19 cellular contexts compared by ENCODE assay signal in the genomic region with DNA sequence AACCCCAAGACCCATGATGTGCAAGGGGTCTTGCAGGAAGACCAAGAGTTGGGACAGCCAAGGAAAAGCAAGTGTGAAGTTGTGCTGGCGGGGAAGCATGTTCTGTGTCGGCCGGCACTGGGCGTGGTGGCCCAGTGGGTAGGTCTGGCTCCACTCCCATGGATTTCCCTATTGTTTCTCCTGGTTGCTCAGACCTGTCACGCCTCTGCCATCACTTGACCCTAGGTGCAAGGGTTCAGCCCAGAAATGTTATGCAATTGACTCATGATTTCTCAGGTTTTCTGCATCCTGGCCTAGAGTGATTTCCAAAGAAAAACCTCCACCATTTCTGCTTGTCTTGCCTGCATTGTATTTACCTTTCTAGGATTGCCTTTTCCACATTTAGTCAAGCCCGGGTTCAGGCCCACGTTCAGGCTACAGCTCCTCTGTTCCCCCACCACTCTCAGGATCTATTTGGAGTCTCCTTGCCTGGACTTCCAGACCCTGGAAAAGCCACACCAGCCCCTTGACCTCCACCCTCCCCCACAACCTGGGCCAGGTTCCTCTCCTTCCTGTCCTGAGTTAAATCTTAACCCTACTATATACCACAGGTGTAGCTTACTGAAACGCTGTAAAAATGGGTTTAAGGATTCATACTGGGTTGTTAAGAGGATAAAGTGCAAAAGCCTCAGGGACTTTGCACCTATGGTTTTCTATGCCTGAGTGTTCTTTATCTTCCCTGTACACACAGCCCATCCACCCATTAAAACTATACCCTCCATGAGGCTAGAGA. TPM values are rescaled to one million over a fixed set of nuclear protein-coding genes. Genes with fewer than 3 reads are reported as not detected.
A peak's percentile ranks its signal among the peaks of the same experiment; 100 is the strongest.
DNase-seq lines count a peak whose midpoint lies in the region; TF ChIP-seq lines count a peak whose summit lies in the region.
"Had no signal": no experiment of that assay in that cellular context is flagged by ENCODE, and none has a peak within 500 bp of the region (broad histone marks: within the 10 kb centered on the region; RNA-seq: fewer than 3 reads in every experiment).

No MANE protein-coding gene starts in this region.

- H3K27ac ChIP-seq in colonic mucosa: peak overlapping the region; percentile 68
- no peak overlapping the region for H3K27ac ChIP-seq in thyroid gland
- H3K27ac ChIP-seq: C4-2B, PC-9, SK-N-MC had no signal

- no peaks in the 10 kb centered on the region for H3K36me3 ChIP-seq in colonic mucosa
- H3K36me3 ChIP-seq in thyroid gland: no peaks in the 10 kb centered on the region

- TF ChIP-seq CTCF in colonic mucosa (IDR thresholded peaks at IDR 0.05) (no peak), thyroid gland (IDR thresholded peaks at IDR 0.05) (no peak)

- DNase-seq in LoVo (ENCODE audit: low spot score) (peak; percentile 20), colonic mucosa (peak; percentile 82), kidney tubule cell (ENCODE audit: low spot score) (peak; percentile 37), renal cortical epithelial cell (ENCODE audit: low read depth) (peak; percentile 58), NK-92 (lab: John Stamatoyannopoulos, UW; ENCODE audit: unreplicated experiment) (no peak), thyroid gland (no peak), HT-29 (ENCODE audit: low spot score) (no peak)
- DNase-seq: DMS153, NCI-H1417, NCI-H2029, NCI-H2171, NCI-H446 treated with DMSO at 0.1 percent for 48 hours, NCI-H748 treated with DMSO at 0.1 percent for 48 hours, Right ventricle myocardium superior had no signal

- H3K4me1 ChIP-seq in colonic mucosa (no peaks in the 10 kb centered on the region), thyroid gland (peaks cover 6 to 10% of the 10 kb centered on the region in 2 donors)

- no peaks in the 10 kb centered on the region for H3K9me3 ChIP-seq in colonic mucosa
- no peaks in the 10 kb centered on the region for H3K9me3 ChIP-seq in thyroid gland

- H3K9ac ChIP-seq in colonic mucosa (ENCODE audit: low read depth in 2 of 2, low read length in 2 of 2): no peak overlapping the region

- H3K4me3 ChIP-seq in colonic mucosa (no peak overlapping the region), thyroid gland (replicated peaks in 1 of 3) (no peak overlapping the region)
- H3K4me3 ChIP-seq: PC-9, SK-N-MC had no signal

- TF ChIP-seq POLR2A in thyroid gland (IDR thresholded peaks at IDR 0.05): no peak

- intact Hi-C loops in colonic mucosa (cut with DNase I): no loop called here
- intact Hi-C loops in thyroid gland (cut with DNase I): no loop called here

- 93 to 95% methylated on average over 8 of the region's 8 CpGs for WGBS in thyroid gland, 2 donors

- no peaks in the 10 kb centered on the region for H3K27me3 ChIP-seq in colonic mucosa
- no peaks in the 10 kb centered on the region for H3K27me3 ChIP-seq in thyroid gland

RNA-seq across cellular contexts. Expression of gene FOLR1, which starts 17.5 kb away (rescaled TPM):
- total RNA-seq in colonic mucosa (under 1 TPM in 1 of 2 donors, not detected in 1; 0.59 TPM), renal cortical epithelial cell (23.3 and 108 TPM in 2 replicates), thyroid gland (10 to 100 TPM in 3 of 4 donors, 1 to 10 TPM in 1; 5.5 to 64.9 (median 36.3) TPM)
- 6.1 and 6.2 TPM in 2 replicates for total RNA-seq in HT-29 (2014; rRNA removed; shearing (Covaris generic))
- total RNA-seq: HT1080 had no signal

RNA-seq across cellular contexts. Expression of gene FOLR3, which starts 39.0 kb away (rescaled TPM):
- total RNA-seq in colonic mucosa (not detected), renal cortical epithelial cell (1.9 and 7.6 TPM in 2 replicates), thyroid gland (1 to 10 TPM in 2 of 4 donors, not detected in 2; 1.2 to 1.6 TPM)
- not detected in 2 replicates for total RNA-seq in HT-29 (2014; rRNA removed; shearing (Covaris generic))
- total RNA-seq: H4, PC-9 had no signal

RNA-seq across cellular contexts. Expression of gene FOLR2, which starts 42.1 kb away (rescaled TPM):
- total RNA-seq in colonic mucosa (10 to 100 TPM in 1 of 2 donors, 1 to 10 TPM in 1; 4.5 to 15.4 TPM), renal cortical epithelial cell (not detected in 2 replicates), thyroid gland (10 to 100 TPM in 2 of 4 donors, 1 to 10 TPM in 2; 5.3 to 28.6 (median 9.7) TPM)
- not detected in 2 replicates for total RNA-seq in HT-29 (2014; rRNA removed; shearing (Covaris generic))
- total RNA-seq: H4, HT1080, PC-9 had no signal

RNA-seq across cellular contexts. Expression of gene INPPL1, which starts 50.1 kb away (rescaled TPM):
- total RNA-seq in colonic mucosa: 100 to 1,000 TPM; 120 to 166 TPM
- 66.3 and 96.6 TPM in 2 replicates for total RNA-seq in renal cortical epithelial cell
- total RNA-seq in thyroid gland: 100 to 1,000 TPM in 2 of 4 donors, 10 to 100 TPM in 2; 85.9 to 114 (median 99.5) TPM
- 97.2 and 133 TPM in 2 replicates for total RNA-seq in HT-29 (2014; rRNA removed; shearing (Covaris generic))

Comparison
In these comparisons a context has a peak if more than half of its experiments do, and no peak if none do; other contexts are left out.
1. DNase-seq: peak in LoVo (single experiment), colonic mucosa (single experiment), kidney tubule cell (single experiment) and renal cortical epithelial cell (single experiment); none in NK-92 (single experiment), thyroid gland (0 of 2) and HT-29 (single experiment).